Comparison of ENCODE assay signal across 17 cellular contexts in the genomic region with DNA sequence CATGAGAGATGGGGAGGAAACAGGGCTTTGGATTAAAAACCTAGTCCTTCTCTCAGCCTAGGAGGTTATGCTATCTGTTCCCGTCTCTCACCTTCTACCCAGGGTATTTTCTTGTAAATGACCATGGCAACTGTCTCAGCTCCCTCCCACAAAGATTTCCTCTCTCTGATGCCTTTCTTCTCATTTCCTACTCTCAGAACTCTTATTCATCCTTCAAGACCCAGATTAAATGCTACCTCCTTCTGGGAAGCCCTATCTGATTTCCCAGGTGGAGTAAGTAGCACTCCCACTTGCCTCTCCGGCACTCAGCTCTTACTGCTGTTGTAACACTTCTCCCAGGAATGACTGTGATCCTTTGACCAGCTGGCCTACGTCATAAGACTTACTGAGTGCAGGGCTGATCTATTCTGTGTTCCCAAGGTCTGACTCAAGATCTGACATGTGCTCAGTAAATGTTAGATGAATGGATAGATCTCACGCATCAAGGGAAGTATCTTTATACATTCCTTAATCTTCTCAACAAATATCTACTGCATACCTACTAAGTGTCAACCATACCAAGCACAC.
DNase-seq lines count a peak whose midpoint lies in the region; ATAC-seq, FAIRE-seq and TF ChIP-seq lines count a peak whose summit lies in the region.
"Had no signal": no experiment of that assay in that cellular context is flagged by ENCODE, and none has a peak within 500 bp of the region (broad histone marks: within the 10 kb centered on the region; RNA-seq: fewer than 3 reads in every experiment).

No MANE protein-coding gene starts in this region.

- no peak for TF ChIP-seq POLR2A in H54 (IDR thresholded peaks at IDR 0.05; ENCODE audit: low read depth, low read length)

- DNase-seq in AG08396 (ENCODE audit: low spot score) (peak; percentile 27), H54 (ENCODE audit: insufficient read length, low spot score) (no peak), RPMI7951 (ENCODE audit: low read depth) (peak; percentile 24), foreskin fibroblast (peak; percentile 37 to 61), inferior parietal cortex (ENCODE audit: extremely low spot score) (no peak), NCI-H1048 (lab: John Stamatoyannopoulos, UW) (no peak)
- DNase-seq: AML-193, DMS79 treated with DMSO at 0.1 percent for 48 hours, NCI-H1105, NCI-H1694, NCI-H2081 treated with DMSO at 0.1 percent for 48 hours, NCI-H526, Right ventricle myocardium superior, SW 1271 had no signal

- peak; percentile 6 for FAIRE-seq in H54 (lab: Jason Lieb, UNC)
- FAIRE-seq: RCC 7860 had no signal

- TF ChIP-seq CTCF in foreskin fibroblast (IDR thresholded peaks at IDR 0.05; ENCODE audit: low read depth, low read length) = no peak

- H3K4me3 ChIP-seq in foreskin fibroblast (ENCODE audit: low read depth in 1 of 2, low read length in 2 of 2) = no peak overlapping the region

- no peak for ATAC-seq in GM18861 (IDR thresholded peaks at IDR 0.05; ENCODE audit: unreplicated experiment)
- no peak for ATAC-seq in HG03354 (IDR thresholded peaks at IDR 0.05; ENCODE audit: poor library complexity, severe bottlenecking, unreplicated experiment)

Comparison
In these comparisons a context has a peak if more than half of its experiments do, and no peak if none do; other contexts are left out.
1. DNase-seq: peak in AG08396 (single experiment), RPMI7951 (single experiment) and foreskin fibroblast (2 of 2); none in H54 (single experiment), inferior parietal cortex (single experiment) and NCI-H1048 (single experiment).